Comparison of ENCODE assay signal across 1 cellular context in genomic region chr16:67013823-67014640, GRCh38.
A peak's percentile ranks its signal among the peaks of the same experiment; 100 is the strongest.
TF ChIP-seq lines count a peak whose summit lies in the region.

No MANE protein-coding gene starts in this region.

TF ChIP-seq in K562, 482 proteins besides CTCF, POLR2A, EP300 and RAD21 (continued from another document):
- TF ChIP-seq STAT6 (CRISPR knock-in tag; IDR thresholded peaks at IDR 0.05) (0 out of 2 replicates have a peak, but pooled peaks have one; percentile 72), TCF3 (CRISPR knock-in tag; IDR thresholded peaks at IDR 0.05) (no peak), ATF1 (CRISPR knock-in tag; IDR thresholded peaks at IDR 0.05) (no peak), ATF1 (tag; IDR thresholded peaks at IDR 0.05) (peak; percentile 42; the same call in 1 of the 2 replicates), ZBTB7A (IDR thresholded peaks at IDR 0.05; ENCODE audit: borderline replicate concordance, control insufficient read depth, low read depth, low read length) (peak; percentile 79; the same call in 1 of the 2 replicates), TARDBP (IDR thresholded peaks at IDR 0.05) (peak; percentile 65; the same call in 1 of the 2 replicates), HBP1 (CRISPR knock-in tag; IDR thresholded peaks at IDR 0.05) (no peak), MAZ (CRISPR knock-in tag; conservative IDR thresholded peaks at IDR 0.05 in 1 of 2, IDR thresholded peaks at IDR 0.05 in 1 of 2) (peak; percentile 80 to 86; a peak in 3 of 4 replicates), BCOR (IDR thresholded peaks at IDR 0.05) (no peak), ZNF511 (CRISPR knock-in tag; IDR thresholded peaks at IDR 0.05) (peak; percentile 26; the same call in 1 of the 2 replicates)
